In the genomic region with DNA sequence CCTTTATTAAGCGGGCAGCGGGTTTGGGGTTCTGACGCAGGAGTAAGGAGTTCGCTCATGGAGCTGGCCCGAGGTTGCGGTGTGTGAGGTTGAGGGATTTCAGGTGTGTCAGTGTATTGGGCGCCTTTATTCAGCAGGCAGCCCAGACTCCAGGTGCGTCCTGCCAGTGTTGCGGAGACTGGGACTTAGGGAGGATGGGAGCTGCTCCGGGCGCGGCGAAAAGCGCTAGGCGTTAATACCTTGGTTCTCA, we compare ENCODE assay signal across 8 cellular contexts. TPM values are rescaled to one million over a fixed set of nuclear protein-coding genes. Genes with fewer than 3 reads are reported as not detected.
DNase-seq lines count a peak whose midpoint lies in the region; ATAC-seq and TF ChIP-seq lines count a peak whose summit lies in the region.

No MANE protein-coding gene starts in this region.

- TF ChIP-seq POLR2A in body of pancreas (IDR thresholded peaks at IDR 0.05): no peak

- H3K9me3 ChIP-seq in body of pancreas (no peaks in the 10 kb centered on the region), mesodermal cell (ENCODE audit: control insufficient read depth, low read length) (no peaks in the 10 kb centered on the region)

- peaks cover 43% of the 10 kb centered on the region for H3K4me1 Mint-ChIP-seq in stimulated activated naive CD8-positive, alpha-beta T cell treated with anti-CD3 and anti-CD28 coated beads, Interleukin-15, Interleukin-2, amounts not matched to agents 100 ng/mL and 50 ng/mL, for 24 hours (ENCODE audit: low read depth)

- TF ChIP-seq CTCF in body of pancreas (IDR thresholded peaks at IDR 0.05) (no peak), GM10248 (IDR thresholded peaks at IDR 0.05; ENCODE audit: control extremely low read depth, extremely low read depth, low read depth, missing control alignments) (no peak)

- H3K4me1 ChIP-seq in body of pancreas: peaks cover 40% of the 10 kb centered on the region
- H3K4me1 ChIP-seq in mesodermal cell (ENCODE audit: control insufficient read depth, insufficient read depth, low read length, poor library complexity, severe bottlenecking): no peaks in the 10 kb centered on the region

- CTCF ChIA-PET in GM10248 (lab: Yijun Ruan, JAX): interaction anchor here (0.9 to 6.0 kb wide), 6 partner anchors 8 to 104 kb away, joined by 3 to 79 read pairs (median 4); a partner anchor contains a TSS

- intact Hi-C loops in body of pancreas (cut with DNase I): no loop called here

- no peaks in the 10 kb centered on the region for H3K27me3 Mint-ChIP-seq in stimulated activated naive CD8-positive, alpha-beta T cell treated with anti-CD3 and anti-CD28 coated beads, Interleukin-15, Interleukin-2, amounts not matched to agents 100 ng/mL and 50 ng/mL, for 24 hours

- ATAC-seq in stimulated activated naive CD8-positive, alpha-beta T cell treated with anti-CD3 and anti-CD28 coated beads, Interleukin-15, Interleukin-2, amounts not matched to agents 100 U/mL and 50 U/mL, for 24 hours: no peak
- no peak for ATAC-seq in body of pancreas
- no peak for ATAC-seq in GM21528 (IDR thresholded peaks at IDR 0.05; ENCODE audit: low FRiP score, unreplicated experiment)

- H3K36me3 ChIP-seq in body of pancreas (replicated peaks in 1 of 2; ENCODE audit: insufficient read depth in 1 of 2, low read depth in 2 of 2) (peaks cover 0 to 12% of the 10 kb centered on the region in 2 donors), mesodermal cell (ENCODE audit: control insufficient read depth, insufficient read depth, low read length) (peaks cover 48% of the 10 kb centered on the region)

- POLR2A ChIA-PET in GM10248 (lab: Yijun Ruan, JAX): interaction anchor here (1.0 to 2.7 kb wide), 6 partner anchors 11 to 68 kb away, joined by 3 to 11 read pairs (median 4); a partner anchor contains a TSS

- peak overlapping the region; percentile 59 to 100 for H3K4me3 ChIP-seq in body of pancreas
- H3K4me3 ChIP-seq in mesodermal cell (ENCODE audit: extremely low read depth, insufficient read depth, low read length, poor library complexity, severe bottlenecking): peak overlapping the region; percentile 94

- peak overlapping the region; percentile 88 to 94 (median 92) for H3K27ac ChIP-seq in body of pancreas
- peak overlapping the region; percentile 41 for H3K27ac ChIP-seq in mesodermal cell (ENCODE audit: low read depth, low read length, severe bottlenecking)

- H3K4me3 Mint-ChIP-seq in stimulated activated naive CD8-positive, alpha-beta T cell treated with anti-CD3 and anti-CD28 coated beads, Interleukin-15, Interleukin-2, amounts not matched to agents 100 ng/mL and 50 ng/mL, for 24 hours: peak overlapping the region; percentile 96

- no peaks in the 10 kb centered on the region for H3K27me3 ChIP-seq in body of pancreas

- DNase-seq in stimulated activated naive CD8-positive, alpha-beta T cell treated with anti-CD3 and anti-CD28 coated beads, Interleukin-15, Interleukin-2, amounts not matched to agents 100 U/mL and 50 U/mL, for 24 hours: no peak
- DNase-seq in body of pancreas (no peak), SIG-M5 (lab: John Stamatoyannopoulos, UW) (no peak), GM10248 (ENCODE audit: extremely low spot score) (no peak), NCI-H510A treated with DMSO at 0.1 percent for 48 hours (lab: John Stamatoyannopoulos, UW) (no peak)

- H3K9me3 Mint-ChIP-seq in stimulated activated naive CD8-positive, alpha-beta T cell treated with anti-CD3 and anti-CD28 coated beads, Interleukin-15, Interleukin-2, amounts not matched to agents 100 ng/mL and 50 ng/mL, for 24 hours: no peaks in the 10 kb centered on the region

- WGBS in body of pancreas, 2 donors: 0 to 3% methylated on average over 1 to 15 of the region's 15 CpGs
- WGBS in mesodermal cell (ENCODE audit: insufficient coverage in 2 of 2), 2 experiments: 3 to 4% methylated on average over 8 to 15 of the region's 15 CpGs

- peaks cover 39% of the 10 kb centered on the region for H3K36me3 Mint-ChIP-seq in stimulated activated naive CD8-positive, alpha-beta T cell treated with anti-CD3 and anti-CD28 coated beads, Interleukin-15, Interleukin-2, amounts not matched to agents 100 ng/mL and 50 ng/mL, for 24 hours (ENCODE audit: low read depth)

- peak overlapping the region; percentile 97 for H3K27ac Mint-ChIP-seq in stimulated activated naive CD8-positive, alpha-beta T cell treated with anti-CD3 and anti-CD28 coated beads, Interleukin-15, Interleukin-2, amounts not matched to agents 100 ng/mL and 50 ng/mL, for 24 hours

RNA-seq across cellular contexts. Expression of a gene that starts 0.8 kb away (rescaled TPM):
- 100 to 1,000 TPM; 280 to 342 TPM for total RNA-seq in body of pancreas
- 928 TPM for polyA plus RNA-seq in mesodermal cell (2013, experiment 1 of 2)
- 834 TPM for polyA plus RNA-seq in mesodermal cell (2013, experiment 2 of 2)

RNA-seq across cellular contexts. Expression of a gene that starts 10.1 kb away (rescaled TPM):
- 10 to 100 TPM; 11.9 to 21.8 TPM for total RNA-seq in body of pancreas
- 28.3 TPM for polyA plus RNA-seq in mesodermal cell (2013, experiment 1 of 2)
- polyA plus RNA-seq in mesodermal cell (2013, experiment 2 of 2): 23.2 TPM

RNA-seq across cellular contexts. Expression of a gene that starts 10.6 kb away (rescaled TPM):
- total RNA-seq in body of pancreas: 10 to 100 TPM; 14.5 to 14.8 TPM
- 32.5 TPM for polyA plus RNA-seq in mesodermal cell (2013, experiment 1 of 2)
- polyA plus RNA-seq in mesodermal cell (2013, experiment 2 of 2): 27.0 TPM

RNA-seq across cellular contexts. Expression of a gene that starts 29.1 kb away (rescaled TPM):
- total RNA-seq in body of pancreas: 10 to 100 TPM; 31.9 to 95.6 TPM
- 57.1 TPM for polyA plus RNA-seq in mesodermal cell (2013, experiment 1 of 2)
- polyA plus RNA-seq in mesodermal cell (2013, experiment 2 of 2): 50.6 TPM

RNA-seq across cellular contexts. Expression of a gene that starts 29.6 kb away (rescaled TPM):
- total RNA-seq in body of pancreas: not detected
- polyA plus RNA-seq in mesodermal cell (2013, experiment 1 of 2): not detected
- not detected for polyA plus RNA-seq in mesodermal cell (2013, experiment 2 of 2)
